ENCODE assay signal across 8 cellular contexts in the genomic region with DNA sequence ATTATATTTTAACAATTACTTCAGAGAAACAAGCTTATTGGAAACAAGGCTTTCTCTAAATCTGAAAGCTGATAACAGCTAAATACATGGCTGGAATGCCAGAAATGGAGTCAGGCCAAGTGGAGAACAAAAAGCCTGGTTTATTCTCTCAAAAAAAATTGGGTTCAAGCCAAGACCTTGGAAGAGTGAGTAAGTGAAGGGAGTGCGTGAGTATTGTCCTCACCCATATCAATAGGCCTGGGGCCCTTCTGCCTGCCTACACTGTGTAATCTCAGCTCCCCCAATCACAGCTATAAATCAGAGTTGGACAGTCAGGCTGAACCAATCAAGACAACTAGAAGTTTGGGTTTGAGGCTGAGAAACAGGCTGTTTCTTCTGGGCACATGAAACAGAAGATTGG. TPM values are rescaled to one million over a fixed set of nuclear protein-coding genes. Genes with fewer than 3 reads are reported as not detected.
DNase-seq lines count a peak whose midpoint lies in the region; ATAC-seq and TF ChIP-seq lines count a peak whose summit lies in the region.

No MANE protein-coding gene starts in this region.

- TF ChIP-seq POLR2A in upper lobe of left lung (IDR thresholded peaks at IDR 0.05): no peak

- H3K27ac ChIP-seq in lower lobe of right lung (peak overlapping the region; percentile 33), upper lobe of left lung (peak overlapping the region; percentile 26 to 78 (median 62))

- H3K4me1 ChIP-seq in lower lobe of right lung: peaks cover 59% of the 10 kb centered on the region
- peaks cover 30 to 34% (median 31%) of the 10 kb centered on the region in 4 donors for H3K4me1 ChIP-seq in upper lobe of left lung

- intact Hi-C loops in lower lobe of right lung (cut with DNase I): no loop called here

- H3K4me3 ChIP-seq in cardiac fibroblast (replicated peaks in 1 of 2; ENCODE audit: low read depth in 2 of 2, low read length in 2 of 2) (no peak overlapping the region), lower lobe of right lung (no peak overlapping the region), upper lobe of left lung (no peak overlapping the region)

- no peaks in the 10 kb centered on the region for H3K27me3 ChIP-seq in lower lobe of right lung (ENCODE audit: low read depth)
- no peaks in the 10 kb centered on the region for H3K27me3 ChIP-seq in upper lobe of left lung

- ATAC-seq in lower lobe of right lung (peak; percentile 72 to 73), upper lobe of left lung (ENCODE audit: low FRiP score in 2 of 2) (peak; percentile 75 to 83), GM18868 (IDR thresholded peaks at IDR 0.05; ENCODE audit: unreplicated experiment) (no peak)

- WGBS in upper lobe of left lung, 2 donors: 10 to 46% methylated on average over 1 of the region's 1 CpG

- DNase-seq in EH (ENCODE audit: low read depth) (peak; percentile 89), NCI-H2196 treated with DMSO at 0.1 percent for 48 hours (lab: John Stamatoyannopoulos, UW; ENCODE audit: unreplicated experiment) (peak; percentile 56), cardiac fibroblast (ENCODE audit: low read depth in 2 of 2) (peak; percentile 93 to 96), lower lobe of right lung (no peak), upper lobe of left lung (no peak), AML-193 (lab: John Stamatoyannopoulos, UW) (no peak)
- no peak for DNase-seq in effector CD4-positive, alpha-beta T cell

- H3K9me3 ChIP-seq in lower lobe of right lung (no peaks in the 10 kb centered on the region), upper lobe of left lung (no peaks in the 10 kb centered on the region)

- TF ChIP-seq CTCF in cardiac fibroblast (IDR thresholded peaks at IDR 0.05; ENCODE audit: low read depth, low read length): no peak
- no peak for TF ChIP-seq CTCF in lower lobe of right lung (IDR thresholded peaks at IDR 0.05)
- TF ChIP-seq CTCF in upper lobe of left lung (IDR thresholded peaks at IDR 0.05): no peak

- peaks cover 33% of the 10 kb centered on the region for H3K36me3 ChIP-seq in lower lobe of right lung
- peaks cover 0 to 32% (median 4%) of the 10 kb centered on the region in 4 donors for H3K36me3 ChIP-seq in upper lobe of left lung

- TF ChIP-seq EP300 in upper lobe of left lung (IDR thresholded peaks at IDR 0.05): no peak

RNA-seq across cellular contexts. Expression of a gene that starts 7.4 kb away (rescaled TPM):
- 20.6 TPM for total RNA-seq in lower lobe of right lung
- 10 to 100 TPM in 5 of 6 donors, 1 to 10 TPM in 1; 6.5 to 31.9 (median 18.8) TPM for total RNA-seq in upper lobe of left lung

RNA-seq across cellular contexts. Expression of a gene that starts 7.4 kb away (rescaled TPM):
- total RNA-seq in lower lobe of right lung (19.6 TPM), upper lobe of left lung (10 to 100 TPM in 5 of 6 donors, 1 to 10 TPM in 1; 3.0 to 20.7 (median 14.5) TPM)

RNA-seq across cellular contexts. Expression of a gene that starts 37.6 kb away (rescaled TPM):
- 60.2 TPM for total RNA-seq in lower lobe of right lung
- total RNA-seq in upper lobe of left lung: 10 to 100 TPM; 17.9 to 47.1 (median 28.0) TPM

Comparison
In these comparisons a context has a peak if more than half of its experiments do, and no peak if none do; other contexts are left out.
1. DNase-seq: peak in EH (single experiment), NCI-H2196 treated with DMSO at 0.1 percent for 48 hours (single experiment) and cardiac fibroblast (2 of 2); none in lower lobe of right lung (single experiment), upper lobe of left lung (0 of 2), AML-193 (0 of 2) and effector CD4-positive, alpha-beta T cell (single experiment).